ENCODE assay signal across 1 cellular context in genomic region chr4:48451656-48452055, GRCh38.
TF ChIP-seq lines count a peak whose summit lies in the region.

No MANE protein-coding gene starts in this region.

TF ChIP-seq in GM12878, 131 proteins besides CTCF, POLR2A, EP300 and RAD21:
- TF ChIP-seq IKZF2 (IDR thresholded peaks at IDR 0.05) (0 out of 4 replicates have a peak, but pooled peaks of 1 of the 2 experiments have one; percentile 18), IKZF1 (conservative IDR thresholded peaks at IDR 0.05) (0 out of 2 replicates have a peak, but pooled peaks have one; percentile 14), MTA2 (IDR thresholded peaks at IDR 0.05; ENCODE audit: low read depth) (peak; percentile 54; the same call in 1 of the 2 replicates)
